Comparison of ENCODE assay signal across 1 cellular context in genomic region chr5:177524941-177525655, GRCh38.
TF ChIP-seq lines count a peak whose summit lies in the region.

No MANE protein-coding gene starts in this region.

TF ChIP-seq in A549, 52 proteins besides CTCF, POLR2A, EP300 and RAD21:
- peak; percentile 65; the same call in 1 of the 2 replicates for TF ChIP-seq KDM1A (IDR thresholded peaks at IDR 0.05; ENCODE audit: low read depth)
- TF ChIP-seq, protein P1, sequence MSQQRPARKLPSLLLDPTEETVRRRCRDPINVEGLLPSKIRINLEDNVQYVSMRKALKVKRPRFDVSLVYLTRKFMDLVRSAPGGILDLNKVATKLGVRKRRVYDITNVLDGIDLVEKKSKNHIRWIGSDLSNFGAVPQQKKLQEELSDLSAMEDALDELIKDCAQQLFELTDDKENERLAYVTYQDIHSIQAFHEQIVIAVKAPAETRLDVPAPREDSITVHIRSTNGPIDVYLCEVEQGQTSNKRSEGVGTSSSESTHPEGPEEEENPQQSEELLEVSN (IDR thresholded peaks at IDR 0.05; ENCODE audit: borderline replicate concordance, low read depth) = no peak
- TF ChIP-seq GATA3 (IDR thresholded peaks at IDR 0.05; ENCODE audit: borderline replicate concordance) = no peak
